In the genomic region with DNA sequence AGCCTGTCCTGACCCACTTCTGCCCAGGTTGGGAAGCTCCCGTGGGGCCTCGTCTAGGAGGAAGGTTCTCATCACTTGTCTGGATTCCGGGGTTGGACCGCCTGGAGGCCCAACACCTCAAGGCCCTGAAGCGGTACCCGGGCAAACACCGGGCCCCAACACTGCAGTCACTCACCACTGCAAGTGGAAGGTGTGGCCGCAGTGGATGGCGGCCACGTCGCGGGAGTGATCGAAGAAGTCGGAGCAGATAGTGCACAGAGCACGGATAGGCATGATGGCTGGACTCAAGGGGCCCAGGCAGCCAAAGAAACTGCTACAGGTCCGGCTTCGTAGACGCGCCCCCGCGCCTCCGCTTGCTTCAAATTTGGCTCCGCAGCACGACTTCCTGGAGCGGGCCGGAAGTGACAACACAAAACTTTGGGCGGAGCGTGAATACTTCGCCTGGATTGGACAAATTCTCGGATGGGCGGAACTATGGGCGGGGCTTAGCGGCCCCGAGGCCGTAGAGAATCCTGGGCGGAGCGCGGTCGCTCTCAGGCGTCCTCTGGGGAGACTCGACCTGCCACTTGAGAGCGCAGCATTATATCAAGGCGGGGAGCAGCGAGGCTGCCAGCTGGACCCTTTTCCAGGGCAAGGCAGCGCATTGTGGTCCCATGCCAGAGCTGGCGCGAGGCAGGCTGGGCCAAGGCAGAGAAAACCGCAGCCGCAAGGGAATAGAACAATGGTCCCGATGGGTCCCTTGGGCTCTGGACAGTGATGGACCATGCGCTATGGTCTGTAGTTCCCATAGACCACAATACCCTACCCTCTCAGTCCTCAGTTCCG, we compare ENCODE assay signal across 8 cellular contexts. TPM values are rescaled to one million over a fixed set of nuclear protein-coding genes. Genes with fewer than 3 reads are reported as not detected.
DNase-seq lines count a peak whose midpoint lies in the region; TF ChIP-seq lines count a peak whose summit lies in the region.

A gene with protein sequence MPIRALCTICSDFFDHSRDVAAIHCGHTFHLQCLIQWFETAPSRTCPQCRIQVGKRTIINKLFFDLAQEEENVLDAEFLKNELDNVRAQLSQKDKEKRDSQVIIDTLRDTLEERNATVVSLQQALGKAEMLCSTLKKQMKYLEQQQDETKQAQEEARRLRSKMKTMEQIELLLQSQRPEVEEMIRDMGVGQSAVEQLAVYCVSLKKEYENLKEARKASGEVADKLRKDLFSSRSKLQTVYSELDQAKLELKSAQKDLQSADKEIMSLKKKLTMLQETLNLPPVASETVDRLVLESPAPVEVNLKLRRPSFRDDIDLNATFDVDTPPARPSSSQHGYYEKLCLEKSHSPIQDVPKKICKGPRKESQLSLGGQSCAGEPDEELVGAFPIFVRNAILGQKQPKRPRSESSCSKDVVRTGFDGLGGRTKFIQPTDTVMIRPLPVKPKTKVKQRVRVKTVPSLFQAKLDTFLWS (minus strand): TSS at position 384 of the 825 bp plus-strand sequence. CDS start 111 bp downstream, at position 273.

- H3K9ac ChIP-seq in SK-N-MC (ENCODE audit: insufficient read length): peak within 1 kb of the TSS; percentile 81

- peaks cover 14% of the 10 kb centered on the region for H3K4me1 ChIP-seq in suprapubic skin

- no peaks in the 10 kb centered on the region for H3K36me3 ChIP-seq in GM06990 (ENCODE audit: control insufficient read depth, insufficient read depth, low read length)
- no peaks in the 10 kb centered on the region for H3K36me3 ChIP-seq in SK-N-MC (ENCODE audit: insufficient read depth, low read length)
- H3K36me3 ChIP-seq in suprapubic skin: no peaks in the 10 kb centered on the region

- H3K27me3 ChIP-seq in GM06990 (replicated peaks; ENCODE audit: control insufficient read depth, insufficient read depth, low read length) (no peaks in the 10 kb centered on the region; the same call in 1 of the 2 replicates), suprapubic skin (no peaks in the 10 kb centered on the region)

- TF ChIP-seq EP300 in suprapubic skin (IDR thresholded peaks at IDR 0.05): no peak

- no peaks in the 10 kb centered on the region for H3K9me3 ChIP-seq in SK-N-MC (ENCODE audit: low read depth, low read length)
- no peaks in the 10 kb centered on the region for H3K9me3 ChIP-seq in suprapubic skin

- TF ChIP-seq CTCF in GM06990 (IDR thresholded peaks at IDR 0.05; ENCODE audit: insufficient read depth, low read length, poor library complexity, severe bottlenecking): peak; percentile 20
- peak; percentile 10; the same call in 1 of the 2 replicates for TF ChIP-seq CTCF in HFFc6 (IDR thresholded peaks at IDR 0.05)
- TF ChIP-seq CTCF in suprapubic skin (IDR thresholded peaks at IDR 0.05): no peak

- H3K4me3 Mint-ChIP-seq in HFFc6: peak within 1 kb of the TSS; percentile 97
- H3K4me3 Mint-ChIP-seq in activated naive CD4-positive, alpha-beta T cell treated with anti-CD3 and anti-CD28 coated beads, Interleukin-2, amount 10 ng/mL, durations not matched to agents 7 days and 5 days: peak within 1 kb of the TSS; percentile 96

- H3K4me3 ChIP-seq in GM06990 (replicated peaks; ENCODE audit: low read depth, low read length): peak within 1 kb of the TSS; percentile 95
- H3K4me3 ChIP-seq in SK-N-MC: peak within 1 kb of the TSS; percentile 86
- peak within 1 kb of the TSS; percentile 52 for H3K4me3 ChIP-seq in suprapubic skin

- no peak for TF ChIP-seq POLR2A in suprapubic skin (IDR thresholded peaks at IDR 0.05)

- no peaks in the 10 kb centered on the region for H3K9me3 Mint-ChIP-seq in HFFc6
- no peaks in the 10 kb centered on the region for H3K9me3 Mint-ChIP-seq in activated naive CD4-positive, alpha-beta T cell treated with anti-CD3 and anti-CD28 coated beads, Interleukin-2, amount 10 ng/mL, durations not matched to agents 7 days and 5 days

- peak; percentile 94 for DNase-seq in GM06990 (ENCODE audit: extremely low read depth, insufficient read length)
- DNase-seq in HFFc6: peak; percentile 90
- peak; percentile 92 for DNase-seq in NAMALWA (ENCODE audit: low spot score)
- peak; percentile 53 for DNase-seq in SK-N-MC (ENCODE audit: low read depth, low spot score)
- peak; percentile 97 for DNase-seq in activated naive CD4-positive, alpha-beta T cell treated with anti-CD3 and anti-CD28 coated beads, Interleukin-2, amount 10 ng/mL, durations not matched to agents 7 days and 5 days
- peak; percentile 93 for DNase-seq in globus pallidus (ENCODE audit: low spot score)
- DNase-seq in nucleus accumbens (lab: John Stamatoyannopoulos, UW): peak; percentile 48 to 96 (median 88)
- peak; percentile 95 to 98 for DNase-seq in suprapubic skin (ENCODE audit: low spot score in 2 of 2)

- H3K27me3 Mint-ChIP-seq in HFFc6 (ENCODE audit: insufficient read depth): no peaks in the 10 kb centered on the region; the same call in 1 of the 2 replicates
- H3K27me3 Mint-ChIP-seq in activated naive CD4-positive, alpha-beta T cell treated with anti-CD3 and anti-CD28 coated beads, Interleukin-2, amount 10 ng/mL, durations not matched to agents 7 days and 5 days: peaks cover 11% of the 10 kb centered on the region

- H3K4me1 Mint-ChIP-seq in HFFc6 (ENCODE audit: low read depth): peaks cover 12% of the 10 kb centered on the region
- H3K4me1 Mint-ChIP-seq in activated naive CD4-positive, alpha-beta T cell treated with anti-CD3 and anti-CD28 coated beads, Interleukin-2, amount 10 ng/mL, durations not matched to agents 7 days and 5 days: peaks cover 27% of the 10 kb centered on the region

- CTCF ChIA-PET in activated naive CD4-positive, alpha-beta T cell treated with anti-CD3 and anti-CD28 coated beads, Interleukin-2, amount 10 ng/mL, durations not matched to agents 7 days and 5 days (lab: Charles Lee): interaction anchor here (3.7 kb wide), 1 partner anchor 17 kb away, joined by 24 read pairs; no protein-coding TSS in a partner anchor

- 3% methylated on average over 38 of the region's 52 CpGs for WGBS in suprapubic skin

- H3K27ac Mint-ChIP-seq in HFFc6: peak within 1 kb of the TSS; percentile 85
- H3K27ac Mint-ChIP-seq in activated naive CD4-positive, alpha-beta T cell treated with anti-CD3 and anti-CD28 coated beads, Interleukin-2, amount 10 ng/mL, durations not matched to agents 7 days and 5 days: peak within 1 kb of the TSS; percentile 86

- no peaks in the 10 kb centered on the region for H3K36me3 Mint-ChIP-seq in HFFc6 (ENCODE audit: low read depth)
- H3K36me3 Mint-ChIP-seq in activated naive CD4-positive, alpha-beta T cell treated with anti-CD3 and anti-CD28 coated beads, Interleukin-2, amount 10 ng/mL, durations not matched to agents 7 days and 5 days: peaks cover 2% of the 10 kb centered on the region

- no peak within 1 kb of the TSS for H3K27ac ChIP-seq in SK-N-MC
- H3K27ac ChIP-seq in suprapubic skin: peak within 1 kb of the TSS; percentile 55

RNA-seq across cellular contexts. Expression of the gene that starts here (rescaled TPM):
- total RNA-seq in HFFc6 (2021; fragmentation: NEBNext Ultra II Directional; extraction: Animal tissue kit (Norgen Biotek cat#: 25700)): 1 to 10 TPM; 3.4 to 7.5 (median 6.3) TPM
- total RNA-seq in suprapubic skin: 1 to 10 TPM; 3.4 to 8.4 (median 4.7) TPM

Comparison
In these comparisons a context has a peak if more than half of its experiments do, and no peak if none do; other contexts are left out.
1. CTCF ChIP-seq: peak in GM06990 (single experiment) and HFFc6 (single experiment); none in suprapubic skin (0 of 2).
2. Peak in every context shown above with its lines, with median percentiles within 50 percentile points of each other: DNase-seq and H3K4me3 ChIP-seq.